11 cellular contexts compared by ENCODE assay signal in genomic region chr4:101306764-101307615, GRCh38. TPM values are rescaled to one million over a fixed set of nuclear protein-coding genes. Genes with fewer than 3 reads are reported as not detected.
DNase-seq lines count a peak whose midpoint lies in the region; ATAC-seq and TF ChIP-seq lines count a peak whose summit lies in the region.
"Had no signal": no experiment of that assay in that cellular context is flagged by ENCODE, and none has a peak within 500 bp of the region (broad histone marks: within the 10 kb centered on the region; RNA-seq: fewer than 3 reads in every experiment).

No MANE protein-coding gene starts in this region.

- peak overlapping the region; percentile 82 for H3K4me2 ChIP-seq in OCI-LY3 (ENCODE audit: low read length)

- H3K79me2 ChIP-seq in OCI-LY3 (ENCODE audit: low read length), result peaks cover 56% of the 10 kb centered on the region

- peaks cover 54% of the 10 kb centered on the region for H3K4me1 ChIP-seq in OCI-LY3 (ENCODE audit: low read length)
- H3K4me1 ChIP-seq in mesodermal cell (ENCODE audit: control insufficient read depth, insufficient read depth, low read length, poor library complexity, severe bottlenecking), result peaks cover 25% of the 10 kb centered on the region
- peaks cover 6 to 82% (median 24%) of the 10 kb centered on the region in 6 donors for H3K4me1 ChIP-seq in spleen

- peak; percentile 11 for ATAC-seq in GM18498 (IDR thresholded peaks at IDR 0.05; ENCODE audit: unreplicated experiment)
- ATAC-seq in GM21528 (IDR thresholded peaks at IDR 0.05; ENCODE audit: low FRiP score, unreplicated experiment), result peak; percentile 9
- no peak for ATAC-seq in HG02970 (IDR thresholded peaks at IDR 0.05; ENCODE audit: low FRiP score, unreplicated experiment)

- H2AFZ ChIP-seq in OCI-LY3 (ENCODE audit: low read depth, low read length), result no peak overlapping the region
- H2AFZ ChIP-seq: GM23248 had no signal

- peak overlapping the region; percentile 18; the same call in 1 of the 2 replicates for H3K9ac ChIP-seq in OCI-LY3 (ENCODE audit: low read length)
- H3K9ac ChIP-seq: GM23248 had no signal

- H3K9me3 ChIP-seq in OCI-LY3 (ENCODE audit: insufficient read depth, low read length), result no peaks in the 10 kb centered on the region
- no peaks in the 10 kb centered on the region for H3K9me3 ChIP-seq in mesodermal cell (ENCODE audit: control insufficient read depth, low read length)
- no peaks in the 10 kb centered on the region for H3K9me3 ChIP-seq in spleen

- H3K27ac ChIP-seq in OCI-LY3 (ENCODE audit: low read length), result no peak overlapping the region
- H3K27ac ChIP-seq in mesodermal cell (ENCODE audit: low read depth, low read length, severe bottlenecking), result peak overlapping the region; percentile 8
- H3K27ac ChIP-seq in spleen, result no peak overlapping the region
- H3K27ac ChIP-seq: GM23248 had no signal

- intact Hi-C loops in spleen (cut with DNase I; ENCODE audit: low total_unique reads), result no loop called here

- no peaks in the 10 kb centered on the region for H3K36me3 ChIP-seq in OCI-LY3 (replicated peaks; ENCODE audit: low read depth, low read length)
- H3K36me3 ChIP-seq in mesodermal cell (ENCODE audit: control insufficient read depth, insufficient read depth, low read length), result no peaks in the 10 kb centered on the region
- H3K36me3 ChIP-seq in spleen, result no peaks in the 10 kb centered on the region

- TF ChIP-seq CTCF in OCI-LY3 (IDR thresholded peaks at IDR 0.05; ENCODE audit: low read depth, low read length), result no peak
- TF ChIP-seq CTCF in spleen (IDR thresholded peaks at IDR 0.05 in 8 of 11, conservative IDR thresholded peaks at IDR 0.05 in 3 of 11), result no peak

- DNase-seq in AG20443 (ENCODE audit: low spot score) (no peak), spleen (no peak), DMS79 (lab: John Stamatoyannopoulos, UW) (no peak)
- DNase-seq: EL, NCI-H526 treated with DMSO at 0.1 percent for 48 hours had no signal

- no peak for TF ChIP-seq POLR2A in spleen (IDR thresholded peaks at IDR 0.05)

- no peaks in the 10 kb centered on the region for H3K27me3 ChIP-seq in OCI-LY3 (ENCODE audit: low read depth, low read length)
- H3K27me3 ChIP-seq in spleen (replicated peaks in 1 of 7), result no peaks in the 10 kb centered on the region

- H3K4me3 ChIP-seq in OCI-LY3 (ENCODE audit: low read length) (peak overlapping the region; percentile 63), mesodermal cell (ENCODE audit: extremely low read depth, insufficient read depth, low read length, poor library complexity, severe bottlenecking) (no peak overlapping the region), spleen (no peak overlapping the region)
- H3K4me3 ChIP-seq: GM23248 had no signal

- WGBS in mesodermal cell (ENCODE audit: insufficient coverage in 2 of 2), 2 experiments, result 70 to 100% methylated on average over 1 to 2 of the region's 4 CpGs
- WGBS in spleen, 5 donors, result 64 to 76% (median 75%) methylated on average over 4 of the region's 4 CpGs

- peaks cover 37% of the 10 kb centered on the region; the same call in 1 of the 2 replicates for H4K20me1 ChIP-seq in OCI-LY3 (ENCODE audit: insufficient read depth, low read length)

RNA-seq across cellular contexts. Expression of gene PPP3CA, which starts 40.3 kb away (rescaled TPM):
- 26.9 TPM for polyA plus RNA-seq in mesodermal cell (2013, experiment 1 of 2)
- 28.0 TPM for polyA plus RNA-seq in mesodermal cell (2013, experiment 2 of 2)
- 10 to 100 TPM; 36.0 to 50.0 (median 40.7) TPM for total RNA-seq in spleen
- 10 to 100 TPM; 15.5 to 19.0 (median 15.5) TPM for polyA plus RNA-seq in spleen
